ENCODE assay signal across 9 cellular contexts in the genomic region with DNA sequence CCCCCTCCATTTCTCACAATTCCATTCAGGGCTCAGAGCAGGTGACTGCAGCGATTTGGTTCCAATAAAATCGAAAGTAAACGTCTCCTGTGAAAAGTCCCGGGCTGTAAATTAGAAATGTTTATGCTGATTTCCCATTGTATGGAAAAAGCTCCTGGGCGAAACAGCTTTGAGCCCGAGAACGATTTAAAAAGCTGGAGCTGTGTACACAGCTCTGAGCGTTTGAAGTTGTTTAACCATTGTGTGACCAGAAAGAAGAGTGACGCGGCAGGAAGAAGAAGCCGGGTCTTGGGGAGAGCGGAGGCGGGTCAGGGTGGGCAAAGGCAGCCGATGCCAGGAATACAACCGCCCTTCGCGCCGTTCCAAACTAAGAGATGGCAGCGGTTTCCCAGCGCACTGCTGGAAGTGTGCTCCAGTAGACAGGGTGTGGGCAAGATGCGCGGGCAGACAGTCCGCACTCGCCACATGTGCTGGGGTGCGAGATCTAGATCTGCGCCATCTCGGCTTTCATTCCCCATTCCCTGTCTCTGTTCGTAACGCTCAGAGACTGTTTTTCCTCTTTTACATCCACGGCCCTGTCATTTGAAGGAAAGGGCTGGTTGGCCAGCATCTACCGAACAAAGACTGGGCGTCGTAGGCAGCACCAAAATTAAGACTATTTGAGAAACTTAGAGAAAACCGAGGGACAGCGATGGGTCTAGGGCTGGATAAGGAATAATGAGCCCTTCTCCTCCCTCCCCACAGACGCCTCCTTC. TPM values are rescaled to one million over a fixed set of nuclear protein-coding genes. Genes with fewer than 3 reads are reported as not detected.
DNase-seq lines count a peak whose midpoint lies in the region; ATAC-seq and TF ChIP-seq lines count a peak whose summit lies in the region.
"Had no signal": no experiment of that assay in that cellular context is flagged by ENCODE, and none has a peak within 500 bp of the region (broad histone marks: within the 10 kb centered on the region; RNA-seq: fewer than 3 reads in every experiment).

No MANE protein-coding gene starts in this region.

- peaks cover 72% of the 10 kb centered on the region for H3K27me3 Mint-ChIP-seq in activated naive CD4-positive, alpha-beta T cell treated with anti-CD3 and anti-CD28 coated beads for 36 hours (ENCODE audit: low read depth)
- peaks cover 13 to 59% (median 55%) of the 10 kb centered on the region in 3 donors for H3K27me3 Mint-ChIP-seq in immature natural killer cell (ENCODE audit: low read depth in 3 of 3)

- no peaks in the 10 kb centered on the region for H3K79me2 ChIP-seq in trophoblast cell (ENCODE audit: control insufficient read depth, insufficient read depth, low read length, poor library complexity)

- no peak overlapping the region for H3K27ac Mint-ChIP-seq in activated naive CD4-positive, alpha-beta T cell treated with anti-CD3 and anti-CD28 coated beads for 36 hours
- no peak overlapping the region for H3K27ac Mint-ChIP-seq in immature natural killer cell

- peaks cover 97% of the 10 kb centered on the region for H3K27me3 ChIP-seq in WERI-Rb-1 (ENCODE audit: insufficient read depth, low read depth, severe bottlenecking)
- H3K27me3 ChIP-seq in thymus (ENCODE audit: control insufficient read depth, insufficient read depth) = peaks cover 78% of the 10 kb centered on the region
- H3K27me3 ChIP-seq in trophoblast cell (ENCODE audit: insufficient read depth, low read length) = peaks cover 75% of the 10 kb centered on the region

- no peak for TF ChIP-seq CTCF in WERI-Rb-1 (IDR thresholded peaks at IDR 0.05; ENCODE audit: low read depth, low read length)

- H3K18ac ChIP-seq in trophoblast cell (ENCODE audit: low read length) = no peak overlapping the region

- no peaks in the 10 kb centered on the region for H3K79me1 ChIP-seq in trophoblast cell (ENCODE audit: low read length)

- no peak for ATAC-seq in HG03097 (IDR thresholded peaks at IDR 0.05; ENCODE audit: low FRiP score, unreplicated experiment)

- no peak overlapping the region for H3K4me2 ChIP-seq in trophoblast cell (ENCODE audit: low read length)

- H3K36me3 ChIP-seq in WERI-Rb-1 = no peaks in the 10 kb centered on the region
- H3K36me3 ChIP-seq in thymus (ENCODE audit: control insufficient read depth, insufficient read depth) = no peaks in the 10 kb centered on the region
- H3K36me3 ChIP-seq in trophoblast cell (ENCODE audit: control insufficient read depth in 1 of 2, insufficient read depth in 2 of 2, low read length in 2 of 2) = no peaks in the 10 kb centered on the region

- H3K4me1 Mint-ChIP-seq in activated naive CD4-positive, alpha-beta T cell treated with anti-CD3 and anti-CD28 coated beads for 36 hours (ENCODE audit: low read depth) = peaks cover 38% of the 10 kb centered on the region
- peaks cover 35% of the 10 kb centered on the region in 2 donors for H3K4me1 Mint-ChIP-seq in immature natural killer cell

- H3K4me1 ChIP-seq in thymus (ENCODE audit: control insufficient read depth, insufficient read depth, low read length) = peaks cover 6% of the 10 kb centered on the region
- H3K4me1 ChIP-seq in trophoblast cell (ENCODE audit: control insufficient read depth in 1 of 2, insufficient read depth in 2 of 2, low read length in 2 of 2) = peaks cover 0 to 3% of the 10 kb centered on the region in 2 experiments

- no peak overlapping the region for H3K4ac ChIP-seq in trophoblast cell (ENCODE audit: low read depth, low read length)

- H3K14ac ChIP-seq in trophoblast cell (ENCODE audit: low read length) = no peak overlapping the region

- peaks cover 1% of the 10 kb centered on the region for H3K36me3 Mint-ChIP-seq in activated naive CD4-positive, alpha-beta T cell treated with anti-CD3 and anti-CD28 coated beads for 36 hours (ENCODE audit: low read depth)
- H3K36me3 Mint-ChIP-seq in immature natural killer cell = peaks cover 0 to 4% (median 0%) of the 10 kb centered on the region in 3 donors

- no peak overlapping the region for H2BK120ac ChIP-seq in trophoblast cell (ENCODE audit: insufficient read depth, low read length, poor library complexity)

- H3K27ac ChIP-seq in WERI-Rb-1 (no peak overlapping the region), thymus (ENCODE audit: low read depth) (no peak overlapping the region), trophoblast cell (ENCODE audit: low read depth, low read length) (no peak overlapping the region)

- no peak overlapping the region for H2BK5ac ChIP-seq in trophoblast cell (ENCODE audit: low read depth, low read length, poor library complexity)

- DNase-seq in activated naive CD4-positive, alpha-beta T cell treated with anti-CD3 and anti-CD28 coated beads for 36 hours = no peak
- DNase-seq in activated naive CD4-positive, alpha-beta T cell (lab: John Stamatoyannopoulos, UW) = no peak
- DNase-seq in WERI-Rb-1 (no peak), immature natural killer cell (no peak), trophoblast cell (no peak), amniotic stem cell (lab: John Stamatoyannopoulos, UW) (no peak)
- DNase-seq: NCI-H187 had no signal

- H4K12ac ChIP-seq in trophoblast cell (ENCODE audit: low read depth, low read length) = no peak overlapping the region

- H2AK5ac ChIP-seq in trophoblast cell (ENCODE audit: low read length) = no peak overlapping the region

- H3K4me3 Mint-ChIP-seq in activated naive CD4-positive, alpha-beta T cell treated with anti-CD3 and anti-CD28 coated beads for 36 hours = peak overlapping the region; percentile 71
- peak overlapping the region; percentile 78 to 91 (median 87) for H3K4me3 Mint-ChIP-seq in immature natural killer cell

- H3K9me3 Mint-ChIP-seq in activated naive CD4-positive, alpha-beta T cell treated with anti-CD3 and anti-CD28 coated beads for 36 hours = no peaks in the 10 kb centered on the region
- peaks cover 0 to 15% (median 0%) of the 10 kb centered on the region in 6 donors for H3K9me3 Mint-ChIP-seq in immature natural killer cell

- H3K9me3 ChIP-seq in WERI-Rb-1 (ENCODE audit: severe bottlenecking) (peaks cover 52% of the 10 kb centered on the region), thymus (ENCODE audit: control insufficient read depth) (peaks cover 3% of the 10 kb centered on the region), trophoblast cell (ENCODE audit: insufficient read depth, low read depth, low read length) (peaks cover 16% of the 10 kb centered on the region)

- 9% methylated on average over 36 of the region's 36 CpGs for WGBS in thymus
- WGBS in trophoblast cell (ENCODE audit: extremely low coverage, insufficient coverage, insufficient read length) = no CpG with 5 or more reads among the region's 36 CpGs

- no peak overlapping the region for H3K9ac ChIP-seq in trophoblast cell (ENCODE audit: low read length)

- H3K4me3 ChIP-seq in WERI-Rb-1 (ENCODE audit: low read depth, low read length) (peak overlapping the region; percentile 2; the same call in 1 of the 2 replicates), thymus (ENCODE audit: low read length) (peak overlapping the region; percentile 39), trophoblast cell (ENCODE audit: low read depth, low read length) (no peak overlapping the region)

- intact Hi-C loops in activated naive CD4-positive, alpha-beta T cell treated with anti-CD3 and anti-CD28 coated beads for 36 hours (cut with micrococcal nuclease) = loop anchor here (5.0 kb wide), 1 partner anchor 176 kb away; a partner anchor contains a TSS

- H3K23ac ChIP-seq in trophoblast cell (ENCODE audit: low read length) = no peak overlapping the region

- no peak overlapping the region for H4K8ac ChIP-seq in trophoblast cell (ENCODE audit: low read depth, low read length)

- H4K91ac ChIP-seq in trophoblast cell (ENCODE audit: low read depth, low read length) = no peak overlapping the region

- CTCF ChIA-PET in activated naive CD4-positive, alpha-beta T cell treated with anti-CD3 and anti-CD28 coated beads for 36 hours (lab: Charles Lee) = no interaction called here

- no peak overlapping the region for H2AFZ ChIP-seq in trophoblast cell (ENCODE audit: insufficient read depth, low read length, poor library complexity)

- no peak overlapping the region for H2BK12ac ChIP-seq in trophoblast cell (ENCODE audit: low read length)

RNA-seq across cellular contexts. Expression of a gene that starts 1.0 kb away (rescaled TPM):
- not detected for total RNA-seq in activated naive CD4-positive, alpha-beta T cell treated with anti-CD3 and anti-CD28 coated beads for 36 hours
- polyA plus RNA-seq in immature natural killer cell = not detected
- 0.37 TPM for polyA plus RNA-seq in thymus
- polyA plus RNA-seq in trophoblast cell (2013) = 0.03 TPM in 1 of 2 replicates, not detected in the other
